In the genomic region with DNA sequence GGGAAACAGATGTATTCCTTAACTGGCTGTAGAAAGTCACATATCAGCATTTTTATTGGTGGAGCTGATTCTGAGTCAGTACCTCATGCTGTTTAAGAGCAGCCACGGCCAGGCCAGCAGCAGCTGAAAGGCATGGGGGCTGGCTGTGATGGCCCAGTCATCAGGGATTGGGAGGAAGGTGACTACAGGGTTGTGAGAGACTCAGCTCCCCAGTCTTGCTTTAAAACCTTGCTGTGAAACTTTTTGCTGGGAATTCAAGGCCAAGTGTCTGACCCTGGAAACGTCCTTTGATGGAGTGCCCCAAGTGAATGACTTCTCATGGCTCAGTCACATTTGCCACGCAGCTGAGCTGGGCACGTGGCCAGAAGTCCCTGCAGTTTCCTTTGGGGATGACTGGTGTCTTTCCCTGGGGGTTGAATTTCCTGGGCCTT, we compare ENCODE assay signal across 10 cellular contexts. TPM values are rescaled to one million over a fixed set of nuclear protein-coding genes. Genes with fewer than 3 reads are reported as not detected.
DNase-seq lines count a peak whose midpoint lies in the region; ATAC-seq and TF ChIP-seq lines count a peak whose summit lies in the region.
"Had no signal": no experiment of that assay in that cellular context is flagged by ENCODE, and none has a peak within 500 bp of the region (broad histone marks: within the 10 kb centered on the region; RNA-seq: fewer than 3 reads in every experiment).

No MANE protein-coding gene starts in this region.

- H3K27me3 Mint-ChIP-seq in WTC11 (ENCODE audit: low read depth): no peaks in the 10 kb centered on the region
- peaks cover 8 to 15% of the 10 kb centered on the region in 2 donors for H3K27me3 Mint-ChIP-seq in CD8-positive, alpha-beta memory T cell

- H3K27ac Mint-ChIP-seq in WTC11: no peak overlapping the region
- H3K27ac Mint-ChIP-seq in CD8-positive, alpha-beta memory T cell: no peak overlapping the region

- no peak overlapping the region for H3K4me3 Mint-ChIP-seq in WTC11
- H3K4me3 Mint-ChIP-seq in CD8-positive, alpha-beta memory T cell: no peak overlapping the region

- no peak for ATAC-seq in WTC11
- no peak for ATAC-seq in stimulated activated naive CD8-positive, alpha-beta T cell treated with anti-CD3 and anti-CD28 coated beads, Interleukin-15, Interleukin-2, amounts not matched to agents 100 U/mL and 50 U/mL, for 24 hours
- ATAC-seq in HG02973 (IDR thresholded peaks at IDR 0.05; ENCODE audit: unreplicated experiment): no peak
- ATAC-seq: left lobe of liver had no signal

- H3K27ac ChIP-seq in CD8-positive, alpha-beta memory T cell (ENCODE audit: low read depth, low read length): no peak overlapping the region

- POLR2A ChIA-PET in WTC11 (lab: Charles Lee): no interaction called here
- POLR2A ChIA-PET in CD8-positive, alpha-beta memory T cell (lab: Charles Lee): no interaction called here

- no peaks in the 10 kb centered on the region for H3K9me3 ChIP-seq in CD8-positive, alpha-beta memory T cell (ENCODE audit: low read length)

- H3K9me3 Mint-ChIP-seq in WTC11: peaks cover 7% of the 10 kb centered on the region
- peaks cover 0 to 3% (median 0%) of the 10 kb centered on the region in 5 donors for H3K9me3 Mint-ChIP-seq in CD8-positive, alpha-beta memory T cell

- H3K27me3 ChIP-seq in CD8-positive, alpha-beta memory T cell (ENCODE audit: insufficient read depth, low read length, poor library complexity, severe bottlenecking): no peaks in the 10 kb centered on the region

- H3K36me3 ChIP-seq in CD8-positive, alpha-beta memory T cell (ENCODE audit: insufficient read depth, low read length): no peaks in the 10 kb centered on the region

- CTCF ChIA-PET in WTC11 (lab: Charles Lee): no interaction called here
- CTCF ChIA-PET in CD8-positive, alpha-beta memory T cell (lab: Charles Lee): no interaction called here

- no peak overlapping the region for H3K4me3 ChIP-seq in CD8-positive, alpha-beta memory T cell (ENCODE audit: low read length)

- H3K4me1 Mint-ChIP-seq in WTC11: peaks cover 51% of the 10 kb centered on the region
- no peaks in the 10 kb centered on the region for H3K4me1 Mint-ChIP-seq in CD8-positive, alpha-beta memory T cell

- TF ChIP-seq CTCF in WTC11 (IDR thresholded peaks at IDR 0.05): no peak

- peak; percentile 92 for DNase-seq in A172 (ENCODE audit: low spot score)
- DNase-seq in HCEC 1CT: peak; percentile 89
- DNase-seq in WTC11 (ENCODE audit: low spot score): no peak
- peak; percentile 35 for DNase-seq in iPS-NIHi7 (ENCODE audit: extremely low spot score)
- DNase-seq in stimulated activated naive CD8-positive, alpha-beta T cell treated with anti-CD3 and anti-CD28 coated beads, Interleukin-15, Interleukin-2, amounts not matched to agents 100 U/mL and 50 U/mL, for 24 hours: no peak
- no peak for DNase-seq in CD8-positive, alpha-beta memory T cell
- DNase-seq in stimulated activated CD4-positive, alpha-beta T cell treated with anti-CD3 and anti-CD28 coated beads, Interleukin-4, amount 100 ng/mL, for 24 hours: no peak

- H3K36me3 Mint-ChIP-seq in WTC11: peaks cover 16% of the 10 kb centered on the region
- peaks cover 0 to 1% (median 0%) of the 10 kb centered on the region in 3 donors for H3K36me3 Mint-ChIP-seq in CD8-positive, alpha-beta memory T cell

- no peaks in the 10 kb centered on the region for H3K4me1 ChIP-seq in CD8-positive, alpha-beta memory T cell (ENCODE audit: insufficient read depth, low read length)

TF ChIP-seq in WTC11, 78 proteins besides CTCF, POLR2A, EP300 and RAD21:
- TF ChIP-seq ZNF121 (CRISPR knock-in tag; IDR thresholded peaks at IDR 0.05) (peak; percentile 44; the same call in 1 of the 2 replicates), ZNF138 (CRISPR knock-in tag; conservative IDR thresholded peaks at IDR 0.05) (no peak)
TF ChIP-seq in WTC11: peak in this region for 1.

RNA-seq across cellular contexts. Expression of gene RNF113B, which starts 39.1 kb away (rescaled TPM):
- not detected in 2 replicates for total RNA-seq in A172 (2014; rRNA removed; shearing (Covaris generic))
- not detected in 3 replicates for total RNA-seq in WTC11 (2021)
- total RNA-seq in CD8-positive, alpha-beta memory T cell: not detected
- not detected for polyA plus RNA-seq in CD8-positive, alpha-beta memory T cell
- total RNA-seq: left lobe of liver; T-helper 2 cell treated with Interferon-gamma antibody and Interleukin-4, amounts not matched to agents 100 ng/mL and 5 ng/mL, for 36 hours had no signal

Comparison
In these comparisons a context has a peak if more than half of its experiments do, and no peak if none do; other contexts are left out.
1. DNase-seq: peak in A172 (single experiment), HCEC 1CT (single experiment) and iPS-NIHi7 (single experiment); none in WTC11 (single experiment), stimulated activated naive CD8-positive, alpha-beta T cell treated with anti-CD3 and anti-CD28 coated beads, Interleukin-15, Interleukin-2, amounts not matched to agents 100 U/mL and 50 U/mL, for 24 hours (single experiment), CD8-positive, alpha-beta memory T cell (0 of 5) and stimulated activated CD4-positive, alpha-beta T cell treated with anti-CD3 and anti-CD28 coated beads, Interleukin-4, amount 100 ng/mL, for 24 hours (single experiment).